Comparison of ENCODE assay signal across 9 cellular contexts in genomic region chr3:66928252-66928651, GRCh38.
"Had no signal": no experiment of that assay in that cellular context is flagged by ENCODE, and none has a peak within 500 bp of the region (broad histone marks: within the 10 kb centered on the region; RNA-seq: fewer than 3 reads in every experiment).

No MANE protein-coding gene starts in this region.

- H3K27ac Mint-ChIP-seq: GM23338, H9, HFFc6 had no signal

- H3K9me3 ChIP-seq: HAP-1 had no signal

- ATAC-seq: GM23338, HCT116 had no signal

- H3K36me3 ChIP-seq: HAP-1 had no signal

- H2AFZ ChIP-seq: GM23248, GM23338 had no signal

- DNase-seq: GM23248, GOT3, H7, H9, HCEC 1CT, HFFc6 had no signal

- H3K9ac ChIP-seq: GM23248 had no signal

- H3K4me2 ChIP-seq: GM23338 had no signal

- H3K4me3 Mint-ChIP-seq: GM23338, H9, HFFc6 had no signal

- H3K4me3 ChIP-seq: GM23248, GM23338, HAP-1 had no signal

- H3K27ac ChIP-seq: GM23248 had no signal
